In the genomic region with DNA sequence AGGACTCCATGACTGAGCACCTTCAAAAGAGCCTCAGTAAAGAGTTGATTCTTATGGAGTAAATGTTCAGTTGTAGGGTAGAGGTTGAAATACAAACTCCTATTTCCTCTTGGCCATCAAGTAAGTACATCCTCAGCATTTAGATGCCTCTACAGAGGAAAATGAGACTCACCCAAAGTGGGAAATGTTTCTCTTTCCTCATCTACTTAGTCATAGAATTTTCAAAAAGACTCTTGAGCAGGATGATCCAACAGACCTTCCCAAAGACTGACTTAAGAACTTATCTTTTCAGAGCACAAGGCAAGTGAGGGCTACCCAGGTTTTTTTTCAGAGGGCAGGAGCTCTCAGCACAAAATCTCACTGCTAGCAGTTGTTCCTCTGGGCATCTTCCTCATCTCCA, we compare ENCODE assay signal across 24 cellular contexts.
DNase-seq lines count a peak whose midpoint lies in the region; ATAC-seq and TF ChIP-seq lines count a peak whose summit lies in the region.
"Had no signal": no experiment of that assay in that cellular context is flagged by ENCODE, and none has a peak within 500 bp of the region (broad histone marks: within the 10 kb centered on the region; RNA-seq: fewer than 3 reads in every experiment).

No MANE protein-coding gene starts in this region.

- H3K4me3 ChIP-seq in AG10803 (ENCODE audit: low read length) (no peak overlapping the region), epithelial cell of esophagus (ENCODE audit: low read length) (no peak overlapping the region), muscle layer of colon (ENCODE audit: low read depth in 1 of 2, low read length in 2 of 2) (no peak overlapping the region)
- H3K4me3 ChIP-seq: A549, BLaER1, prostate gland, SK-N-MC had no signal

- H3K9ac ChIP-seq in muscle layer of colon (ENCODE audit: low read length), result no peak overlapping the region
- H3K9ac ChIP-seq: BLaER1 had no signal

- no peak for TF ChIP-seq CTCF in AG10803 (conservative IDR thresholded peaks at IDR 0.05; ENCODE audit: low read length)
- TF ChIP-seq CTCF in epithelial cell of esophagus (IDR thresholded peaks at IDR 0.05; ENCODE audit: insufficient read depth, low read depth, low read length, missing control alignments), result no peak

- no peak for ATAC-seq in HG02870 (IDR thresholded peaks at IDR 0.05; ENCODE audit: unreplicated experiment)
- ATAC-seq in stimulated activated naive CD8-positive, alpha-beta T cell treated with anti-CD3 and anti-CD28 coated beads, Interleukin-15, Interleukin-2, amounts not matched to agents 100 U/mL and 50 U/mL, for 24 hours, result no peak
- ATAC-seq: A549 had no signal

- H3K27ac ChIP-seq in muscle layer of colon (ENCODE audit: low read depth, low read length), result peak overlapping the region; percentile 41
- H3K27ac ChIP-seq: BLaER1, neutrophil, RWPE1, SK-N-MC had no signal

- DNase-seq in AG10803 (ENCODE audit: low read depth), result peak; percentile 36
- peak; percentile 27 for DNase-seq in LHCN-M2 (ENCODE audit: low read depth)
- peak; percentile 28 for DNase-seq in epithelial cell of esophagus (ENCODE audit: low read depth)
- no peak for DNase-seq in stimulated activated naive CD8-positive, alpha-beta T cell treated with anti-CD3 and anti-CD28 coated beads, Interleukin-15, Interleukin-2, amounts not matched to agents 100 U/mL and 50 U/mL, for 24 hours
- no peak for DNase-seq in activated CD4-positive, CD25-positive, alpha-beta regulatory T cell (lab: John Stamatoyannopoulos, UW)
- DNase-seq in ecto neural progenitor cell (ENCODE audit: low spot score), result no peak
- DNase-seq: activated CD4-positive, alpha-beta memory T cell treated with anti-CD3 and anti-CD28 coated beads, Interleukin-2, amount 10 ng/mL, durations not matched to agents 7 days and 5 days; activated naive CD8-positive, alpha-beta T cell treated with anti-CD3 and anti-CD28 coated beads, Interleukin-2, amount 10 ng/mL, durations not matched to agents 7 days and 5 days; cerebellar nuclear complex; DND-41; H7; Kasumi-1; kidney glomerular epithelial cell; NCI-H1048; NCI-H1694 treated with DMSO at 0.1 percent for 48 hours; stimulated activated CD8-positive, alpha-beta memory T cell treated with anti-CD3 and anti-CD28 coated beads, Interleukin-4, amount 100 ng/mL, for 48 hours had no signal

- H3K9me3 ChIP-seq in muscle layer of colon (ENCODE audit: low read length), result no peaks in the 10 kb centered on the region
- H3K9me3 ChIP-seq: A549, BLaER1, neutrophil, prostate gland had no signal

- no peaks in the 10 kb centered on the region for H3K36me3 ChIP-seq in muscle layer of colon (ENCODE audit: insufficient read depth, low read length)
- H3K36me3 ChIP-seq: BLaER1, neutrophil, prostate gland had no signal

- no peaks in the 10 kb centered on the region for H3K27me3 ChIP-seq in muscle layer of colon (ENCODE audit: control insufficient read depth in 1 of 2, insufficient read depth in 2 of 2, low read length in 2 of 2)
- H3K27me3 ChIP-seq: BLaER1 had no signal

- peaks cover 38% of the 10 kb centered on the region for H3K4me1 ChIP-seq in muscle layer of colon (ENCODE audit: insufficient read depth, low read length)
- H3K4me1 ChIP-seq: BLaER1, prostate gland had no signal

Comparison
In these comparisons a context has a peak if more than half of its experiments do, and no peak if none do; other contexts are left out.
1. DNase-seq: peak in AG10803 (single experiment), LHCN-M2 (single experiment) and epithelial cell of esophagus (single experiment); none in stimulated activated naive CD8-positive, alpha-beta T cell treated with anti-CD3 and anti-CD28 coated beads, Interleukin-15, Interleukin-2, amounts not matched to agents 100 U/mL and 50 U/mL, for 24 hours (single experiment), activated CD4-positive, CD25-positive, alpha-beta regulatory T cell (0 of 4) and ecto neural progenitor cell (single experiment).